ENCODE assay signal across 24 cellular contexts in the genomic region with DNA sequence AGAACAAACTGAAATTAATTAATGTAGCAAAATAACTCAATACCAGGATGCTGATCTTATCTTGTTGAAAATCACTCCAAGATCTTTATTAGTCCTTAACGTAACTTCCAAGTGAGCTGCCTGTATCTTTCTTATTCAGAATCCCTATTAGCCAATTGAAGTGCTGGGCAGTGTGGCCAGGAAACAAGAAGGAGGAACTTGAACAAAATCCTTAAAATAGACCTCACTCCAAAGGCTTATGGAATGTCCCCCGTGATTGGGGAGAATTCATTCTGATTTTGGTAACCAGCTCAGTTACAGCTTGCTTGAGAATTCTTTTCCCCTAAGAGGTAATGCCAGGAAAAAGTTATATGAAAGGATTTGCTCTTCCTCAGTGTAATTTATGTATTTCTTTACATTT.
"Had no signal": no experiment of that assay in that cellular context is flagged by ENCODE, and none has a peak within 500 bp of the region (broad histone marks: within the 10 kb centered on the region; RNA-seq: fewer than 3 reads in every experiment).

No MANE protein-coding gene starts in this region.

- DNase-seq: cortex of kidney; foreskin fibroblast; gastrocnemius medialis; heart left ventricle; kidney; left lung; naive B cell; sigmoid colon; stimulated activated CD4-positive, alpha-beta T cell treated with anti-CD3 and anti-CD28 coated beads, Interleukin-2, amount 100 ng/mL, for 24 hours; stimulated activated CD4-positive, alpha-beta T cell treated with anti-CD3 and anti-CD28 coated beads, Interleukin-4, amount 100 ng/mL, for 24 hours; stimulated activated naive CD8-positive, alpha-beta T cell treated with anti-CD3 and anti-CD28 coated beads, Interleukin-15, Interleukin-2, amounts not matched to agents 100 U/mL and 50 U/mL, for 24 hours; substantia nigra; testis; trophoblast cell had no signal

- H3K4me3 ChIP-seq: gastrocnemius medialis, heart left ventricle, hepatocyte, left lung, lung, neural progenitor cell, sigmoid colon, testis, vagina had no signal

- H3K9me3 ChIP-seq: gastrocnemius medialis, heart left ventricle, left lung, sigmoid colon, testis, vagina had no signal

- ATAC-seq: gastrocnemius medialis; left lung; natural killer cell treated with Interleukin-12 subunit alpha and Interleukin-12 subunit beta and Interleukin-15 and Interleukin-18, amount 100 ng/mL, for 72 hours; stimulated activated effector memory CD8-positive, alpha-beta T cell treated with anti-CD3 and anti-CD28 coated beads, Interleukin-12 subunit alpha, Interleukin-12 subunit beta, amount 100 ng/mL, for 72 hours; stimulated activated naive CD8-positive, alpha-beta T cell treated with anti-CD3 and anti-CD28 coated beads, Interleukin-15, Interleukin-2, amounts not matched to agents 100 U/mL and 50 U/mL, for 24 hours had no signal

- H3K36me3 ChIP-seq: gastrocnemius medialis, heart left ventricle, left lung, neural progenitor cell, sigmoid colon, vagina had no signal

- H3K4me1 Mint-ChIP-seq: central memory CD8-positive, alpha-beta T cell; stimulated activated effector memory CD8-positive, alpha-beta T cell treated with anti-CD3 and anti-CD28 coated beads, Interleukin-12 subunit alpha, Interleukin-12 subunit beta, amount 100 ng/mL, for 72 hours had no signal

- H3K4me1 ChIP-seq: gastrocnemius medialis, left lung, parathyroid adenoma, testis, vagina had no signal

- H3K36me3 Mint-ChIP-seq: memory B cell; naive B cell; natural killer cell treated with Interleukin-12 subunit alpha and Interleukin-12 subunit beta and Interleukin-15 and Interleukin-18, amount 100 ng/mL, for 72 hours; neural progenitor cell; stimulated activated effector memory CD8-positive, alpha-beta T cell treated with anti-CD3 and anti-CD28 coated beads, Interleukin-12 subunit alpha, Interleukin-12 subunit beta, amount 100 ng/mL, for 72 hours had no signal

- H3K27me3 ChIP-seq: gastrocnemius medialis, heart left ventricle, hepatocyte, left lung, neural progenitor cell, sigmoid colon, testis, vagina had no signal

- H3K27me3 Mint-ChIP-seq: central memory CD8-positive, alpha-beta T cell; memory B cell; naive B cell; progenitor cell of endocrine pancreas had no signal

- H3K4me3 Mint-ChIP-seq: central memory CD8-positive, alpha-beta T cell; memory B cell; naive B cell; natural killer cell treated with Interleukin-12 subunit alpha and Interleukin-12 subunit beta and Interleukin-15 and Interleukin-18, amount 100 ng/mL, for 72 hours; neural progenitor cell; stimulated activated effector memory CD8-positive, alpha-beta T cell treated with anti-CD3 and anti-CD28 coated beads, Interleukin-12 subunit alpha, Interleukin-12 subunit beta, amount 100 ng/mL, for 72 hours had no signal

- H3K27ac ChIP-seq: gastrocnemius medialis, heart left ventricle, hepatocyte, left lung, neural progenitor cell, parathyroid adenoma, testis, vagina had no signal

- H3K27ac Mint-ChIP-seq: memory B cell; natural killer cell treated with Interleukin-12 subunit alpha and Interleukin-12 subunit beta and Interleukin-15 and Interleukin-18, amount 100 ng/mL, for 72 hours; progenitor cell of endocrine pancreas; stimulated activated effector memory CD8-positive, alpha-beta T cell treated with anti-CD3 and anti-CD28 coated beads, Interleukin-12 subunit alpha, Interleukin-12 subunit beta, amount 100 ng/mL, for 72 hours had no signal

- H3K9me3 Mint-ChIP-seq: central memory CD8-positive, alpha-beta T cell; natural killer cell treated with Interleukin-12 subunit alpha and Interleukin-12 subunit beta and Interleukin-15 and Interleukin-18, amount 100 ng/mL, for 72 hours; neural progenitor cell had no signal
